Comparison of ENCODE assay signal across 8 cellular contexts in the genomic region with DNA sequence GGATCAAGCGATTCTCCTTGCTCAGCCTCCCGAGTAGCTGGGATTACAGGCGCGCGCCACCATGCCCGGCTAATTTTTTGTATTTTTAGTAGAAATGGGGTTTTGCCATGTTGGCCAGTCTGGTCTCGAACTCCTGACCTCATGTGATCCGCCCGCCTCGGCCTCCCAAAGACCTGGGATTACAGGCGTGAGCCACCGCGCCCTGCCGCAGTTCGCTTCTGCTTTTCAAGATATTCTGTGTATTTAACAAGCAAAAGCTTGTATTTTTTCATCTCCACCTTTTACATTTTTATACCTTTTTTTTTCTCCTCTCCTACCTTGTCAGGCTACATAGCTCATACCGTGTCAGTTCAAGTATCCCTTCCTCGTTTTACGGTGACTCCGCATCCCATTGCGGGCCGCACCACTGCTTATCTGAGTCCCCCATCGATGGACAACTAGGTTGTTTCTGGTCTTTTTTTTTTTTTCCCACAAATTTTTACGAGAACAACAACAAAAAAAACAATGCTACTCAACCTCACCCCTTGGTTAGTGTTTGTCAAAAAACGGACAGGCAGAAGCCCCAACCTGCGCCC. TPM values are rescaled to one million over a fixed set of nuclear protein-coding genes. Genes with fewer than 3 reads are reported as not detected.
DNase-seq lines count a peak whose midpoint lies in the region; ATAC-seq and TF ChIP-seq lines count a peak whose summit lies in the region.
"Not testable (repeated sequence)": the region's sequence is repeated elsewhere in the genome, so short reads cannot be mapped to it uniquely, and the experiment has no call there.
"Had no signal": no experiment of that assay in that cellular context is flagged by ENCODE, and none has a peak within 500 bp of the region (broad histone marks: within the 10 kb centered on the region; RNA-seq: fewer than 3 reads in every experiment).

No MANE protein-coding gene starts in this region.

- H3K9ac ChIP-seq in mammary epithelial cell (ENCODE audit: insufficient read depth, low read length) = peak overlapping the region; percentile 43

- H3K36me3 ChIP-seq in mammary epithelial cell (ENCODE audit: insufficient read depth, low read length); mesodermal cell (ENCODE audit: control insufficient read depth, insufficient read depth, low read length); gastrocnemius medialis: not testable (repeated sequence)

- H3K4me3 Mint-ChIP-seq in activated CD4-positive, alpha-beta T cell treated with anti-CD3 and anti-CD28 coated beads, Interleukin-2, amount 10 ng/mL, durations not matched to agents 24 days and 14 days = peak overlapping the region; percentile 91

- not testable (repeated sequence) for H3K27me3 Mint-ChIP-seq in activated CD4-positive, alpha-beta T cell treated with anti-CD3 and anti-CD28 coated beads, Interleukin-2, amount 10 ng/mL, durations not matched to agents 24 days and 14 days

- H4K20me1 ChIP-seq in mammary epithelial cell (ENCODE audit: insufficient read depth, low read length) = not testable (repeated sequence)

- not testable (repeated sequence) for TF ChIP-seq POLR2A in NB4 (IDR thresholded peaks at IDR 0.05; ENCODE audit: extremely low read depth, insufficient read length); gastrocnemius medialis (IDR thresholded peaks at IDR 0.05)

- not testable (repeated sequence) for ATAC-seq in gastrocnemius medialis

- in situ Hi-C loops in mammary epithelial cell (cut with MboI; ENCODE audit: low sequenced_read_pairs in 2 of 2) (loop anchor here in 1 of 2 donors (5.0 to 10.0 kb wide), 2 partner anchors 87 to 165 kb away; no protein-coding TSS in a partner anchor), gastrocnemius medialis (cut with MboI; ENCODE audit: low sequenced_read_pairs in 4 of 4) (loop anchor here (5.0 to 10.0 kb wide), 4 partner anchors 75 to 105 kb away; no protein-coding TSS in a partner anchor)

- H3K4me1 ChIP-seq in mammary epithelial cell (ENCODE audit: insufficient read depth, low read length) (peaks cover 17% of the 10 kb centered on the region), gastrocnemius medialis (peaks cover 22 to 24% of the 10 kb centered on the region in 2 donors)
- H3K4me1 ChIP-seq in mesodermal cell (ENCODE audit: control insufficient read depth, insufficient read depth, low read length, poor library complexity, severe bottlenecking) = not testable (repeated sequence)

- H3K79me2 ChIP-seq in mammary epithelial cell (ENCODE audit: insufficient read depth, low read length) = not testable (repeated sequence)

- not testable (repeated sequence) for TF ChIP-seq CTCF in GM12864 (IDR thresholded peaks at IDR 0.05; ENCODE audit: low read depth, low read length, missing control alignments); NB4 (IDR thresholded peaks at IDR 0.05; ENCODE audit: low read depth, low read length); mammary epithelial cell (conservative IDR thresholded peaks at IDR 0.05 in 1 of 2, IDR thresholded peaks at IDR 0.05 in 1 of 2; ENCODE audit: extremely low read depth in 1 of 2, insufficient read depth in 1 of 2, low read depth in 1 of 2, low read length in 2 of 2); foreskin fibroblast (IDR thresholded peaks at IDR 0.05; ENCODE audit: low read depth, low read length); gastrocnemius medialis (IDR thresholded peaks at IDR 0.05 in 4 of 5, conservative IDR thresholded peaks at IDR 0.05 in 1 of 5)

- CTCF ChIA-PET in mammary epithelial cell (lab: Charles Lee; ENCODE audit: low non-redundant PET) = interaction anchor here (0.9 kb wide), 1 partner anchor 172 kb away, joined by 18 read pairs; no protein-coding TSS in a partner anchor

- not testable (repeated sequence) for H3K27me3 ChIP-seq in mammary epithelial cell (ENCODE audit: insufficient read depth, low read length); gastrocnemius medialis

- peak overlapping the region; percentile 89 for H3K4me2 ChIP-seq in mammary epithelial cell (ENCODE audit: insufficient read depth, low read depth, low read length)

- WGBS in mammary epithelial cell (ENCODE audit: low coverage, missing lambda C conversion rate) = 30% methylated on average over 14 of the region's 25 CpGs
- WGBS in mesodermal cell (ENCODE audit: insufficient coverage in 2 of 2), 2 experiments = 31 to 42% methylated on average over 20 to 24 of the region's 25 CpGs

- dilution Hi-C loops in mammary epithelial cell (cut with HindIII; ENCODE audit: low sequenced_read_pairs) = not testable (repeated sequence)

- not testable (repeated sequence) for H3K36me3 Mint-ChIP-seq in activated CD4-positive, alpha-beta T cell treated with anti-CD3 and anti-CD28 coated beads, Interleukin-2, amount 10 ng/mL, durations not matched to agents 24 days and 14 days (ENCODE audit: low read depth)

- H3K9me3 Mint-ChIP-seq in activated CD4-positive, alpha-beta T cell treated with anti-CD3 and anti-CD28 coated beads, Interleukin-2, amount 10 ng/mL, durations not matched to agents 24 days and 14 days = not testable (repeated sequence)

- peaks cover 29% of the 10 kb centered on the region for H3K4me1 Mint-ChIP-seq in activated CD4-positive, alpha-beta T cell treated with anti-CD3 and anti-CD28 coated beads, Interleukin-2, amount 10 ng/mL, durations not matched to agents 24 days and 14 days

- H3K4me3 ChIP-seq in GM12864 (ENCODE audit: low read depth, low read length) (peak overlapping the region; percentile 61), NB4 (ENCODE audit: low read depth, low read length) (peak overlapping the region; percentile 68), mammary epithelial cell (replicated peaks in 1 of 3; ENCODE audit: insufficient read depth in 1 of 3, low read depth in 2 of 3, low read length in 3 of 3) (peak overlapping the region; percentile 42 to 52 (median 50)), foreskin fibroblast (ENCODE audit: low read depth in 1 of 2, low read length in 2 of 2) (peak overlapping the region; percentile 47 to 61), mesodermal cell (ENCODE audit: extremely low read depth, insufficient read depth, low read length, poor library complexity, severe bottlenecking) (peak overlapping the region; percentile 52), gastrocnemius medialis (peak overlapping the region; percentile 47 to 68 (median 56))

- not testable (repeated sequence) for H3K9me3 ChIP-seq in mammary epithelial cell (replicated peaks; ENCODE audit: insufficient read depth, low read length); mesodermal cell (ENCODE audit: control insufficient read depth, low read length); gastrocnemius medialis

- BruUV-seq in mammary epithelial cell (replicated peaks; lab: Mats Ljungman, UMichigan) = TSS peak; percentile 23

- peak overlapping the region; percentile 88 for H3K27ac Mint-ChIP-seq in activated CD4-positive, alpha-beta T cell treated with anti-CD3 and anti-CD28 coated beads, Interleukin-2, amount 10 ng/mL, durations not matched to agents 24 days and 14 days

- DNase-seq in GM12864 (ENCODE audit: low read depth); NB4 (ENCODE audit: low read depth); activated CD4-positive, alpha-beta T cell treated with anti-CD3 and anti-CD28 coated beads, Interleukin-2, amount 10 ng/mL, durations not matched to agents 24 days and 14 days; mammary epithelial cell; foreskin fibroblast; gastrocnemius medialis: not testable (repeated sequence)

- H2AFZ ChIP-seq in mammary epithelial cell (ENCODE audit: low read depth, low read length) = peak overlapping the region; percentile 35

- H3K27ac ChIP-seq in mammary epithelial cell (ENCODE audit: insufficient read depth, low read depth, low read length) = peak overlapping the region; percentile 84
- peak overlapping the region; percentile 90 for H3K27ac ChIP-seq in mesodermal cell (ENCODE audit: low read depth, low read length, severe bottlenecking)
- peak overlapping the region; percentile 73 to 94 (median 89) for H3K27ac ChIP-seq in gastrocnemius medialis

- intact Hi-C loops in activated CD4-positive, alpha-beta T cell treated with anti-CD3 and anti-CD28 coated beads, Interleukin-2, amount 10 ng/mL, durations not matched to agents 24 days and 14 days (cut with micrococcal nuclease) = loop anchor here (1.0 to 10.0 kb wide), 5 partner anchors 9 to 325 kb away; partner anchors contain the start of genes INAFM1, KPTN and NAPA
- intact Hi-C loops in mammary epithelial cell (cut with micrococcal nuclease) (loop anchor here (1.0 to 5.0 kb wide), 5 partner anchors 9 to 162 kb away; partner anchors contain the start of gene NAPA), gastrocnemius medialis (cut with DNase I; ENCODE audit: low total_unique reads) (loop anchor here (1.0 to 2.0 kb wide), 5 partner anchors 9 to 163 kb away; partner anchors contain the start of gene NAPA)

RNA-seq across cellular contexts. Expression of gene BICRA, which starts 9.2 kb away (rescaled TPM):
- 10.5 and 11.9 TPM in 2 replicates for total RNA-seq in activated CD4-positive, alpha-beta T cell treated with anti-CD3 and anti-CD28 coated beads, Interleukin-2, amount 10 ng/mL, durations not matched to agents 24 days and 14 days
- 10 to 100 TPM; 10.2 to 11.7 TPM for total RNA-seq in mammary epithelial cell
- polyA plus RNA-seq in mammary epithelial cell = 0.63 TPM
- polyA minus RNA-seq in mammary epithelial cell = 13.6 TPM
- 16.5 TPM for polyA plus RNA-seq in mesodermal cell (2013, experiment 1 of 2)
- 15.0 TPM for polyA plus RNA-seq in mesodermal cell (2013, experiment 2 of 2)
- 10 to 100 TPM in 3 of 4 donors, 1 to 10 TPM in 1; 8.4 to 35.2 (median 28.7) TPM for total RNA-seq in gastrocnemius medialis

RNA-seq across cellular contexts. Expression of gene ZNF541, which starts 26.8 kb away (rescaled TPM):
- total RNA-seq in activated CD4-positive, alpha-beta T cell treated with anti-CD3 and anti-CD28 coated beads, Interleukin-2, amount 10 ng/mL, durations not matched to agents 24 days and 14 days = not detected in 2 replicates
- total RNA-seq in mammary epithelial cell (not detected), gastrocnemius medialis (not detected)
- polyA plus RNA-seq in mammary epithelial cell = not detected
- polyA minus RNA-seq in mammary epithelial cell = not detected
- polyA plus RNA-seq in mesodermal cell (2013, experiment 1 of 2) = not detected
- polyA plus RNA-seq in mesodermal cell (2013, experiment 2 of 2) = not detected
- total RNA-seq: HT1080 had no signal
